Comparison of ENCODE assay signal across 19 cellular contexts in the genomic region with DNA sequence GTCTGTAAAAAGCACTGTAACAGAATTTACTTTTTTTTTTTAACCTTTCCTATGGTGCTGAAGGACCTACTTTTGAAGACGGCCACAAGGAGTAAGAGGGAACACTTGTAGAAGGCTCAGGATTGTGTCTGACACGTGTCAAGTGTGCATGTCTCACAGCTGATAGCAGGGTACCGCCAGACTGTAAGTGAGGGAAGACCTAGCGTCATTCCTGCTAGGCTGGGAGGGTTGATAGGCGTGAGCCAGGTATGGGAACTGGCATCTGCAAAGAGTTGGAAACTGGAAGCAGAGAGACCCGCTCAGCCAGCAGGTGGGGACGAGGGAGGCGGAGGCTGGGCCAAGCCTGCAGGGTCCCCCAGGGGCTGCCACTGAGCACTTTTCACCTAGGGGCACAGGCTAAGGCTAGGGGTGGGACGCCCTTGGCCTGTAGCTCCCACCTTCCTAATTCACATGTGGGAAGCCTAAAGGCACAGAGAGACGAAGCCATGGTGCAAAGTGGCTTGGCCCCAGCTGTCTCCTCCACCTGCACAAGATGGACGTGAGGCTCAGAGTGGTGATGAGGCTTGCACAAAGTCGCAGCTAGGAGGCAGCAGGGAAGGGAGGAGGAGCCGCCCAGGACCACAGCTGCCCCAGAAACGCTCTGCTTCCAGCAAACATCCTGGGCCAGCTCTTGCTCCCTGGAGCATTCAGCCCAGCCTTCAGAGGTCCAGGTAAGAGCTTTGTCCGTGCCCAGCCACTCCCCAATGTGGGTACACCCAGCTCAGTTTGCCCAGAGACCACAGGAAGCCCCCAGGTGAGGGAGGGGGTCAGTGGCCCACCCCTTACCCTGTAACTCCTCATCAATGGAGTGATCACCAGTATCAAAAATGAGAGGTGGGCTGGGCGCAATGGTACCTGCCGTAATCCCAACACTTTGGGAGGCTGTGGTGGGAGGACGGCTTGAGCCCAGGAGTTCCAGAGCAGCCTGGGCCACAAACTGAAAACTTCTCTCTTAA. TPM values are rescaled to one million over a fixed set of nuclear protein-coding genes. Genes with fewer than 3 reads are reported as not detected.
DNase-seq lines count a peak whose midpoint lies in the region; ATAC-seq, FAIRE-seq and TF ChIP-seq lines count a peak whose summit lies in the region.
"Had no signal": no experiment of that assay in that cellular context is flagged by ENCODE, and none has a peak within 500 bp of the region (broad histone marks: within the 10 kb centered on the region; RNA-seq: fewer than 3 reads in every experiment).

No MANE protein-coding gene starts in this region.

- no peaks in the 10 kb centered on the region for H3K23me2 ChIP-seq in H1 (ENCODE audit: low read depth, low read length)

- no peaks in the 10 kb centered on the region for H4K20me1 ChIP-seq in H1 (replicated peaks in 1 of 2; ENCODE audit: control insufficient read depth in 1 of 2, insufficient read depth in 2 of 2, low read length in 2 of 2)

- H3K27ac ChIP-seq in AG04450 (ENCODE audit: low read depth, low read length): no peak overlapping the region
- H3K27ac ChIP-seq in HUES48 (ENCODE audit: low read depth, low read length): peak overlapping the region; percentile 14
- 0 out of 2 replicates have a peak overlapping the region, but pooled peaks have one; percentile 8 for H3K27ac ChIP-seq in H1 (ENCODE audit: low read depth, low read length)
- H3K27ac ChIP-seq in small intestine (ENCODE audit: low read depth in 1 of 2, low read length in 1 of 2): no peak overlapping the region
- H3K27ac ChIP-seq: neutrophil had no signal

- no peak overlapping the region; a peak in 1 of 4 replicates for H3K4me2 ChIP-seq in H1 (ENCODE audit: insufficient read depth in 1 of 2, low read depth in 2 of 2, low read length in 2 of 2)

- H3K4ac ChIP-seq in H1 (replicated peaks; ENCODE audit: insufficient read length, low read depth, low read length): peak overlapping the region; percentile 4

- H2BK120ac ChIP-seq in H1 (replicated peaks; ENCODE audit: low read depth, low read length): no peak overlapping the region

- H3K4me1 ChIP-seq in HUES48 (ENCODE audit: control insufficient read depth, insufficient read depth, low read length) (peaks cover 45% of the 10 kb centered on the region), H1 (replicated peaks in 1 of 4; ENCODE audit: control insufficient read depth in 3 of 4, insufficient read depth in 4 of 4, low read length in 3 of 4) (peaks cover 12 to 50% (median 43%) of the 10 kb centered on the region in 4 experiments), small intestine (ENCODE audit: control insufficient read depth in 2 of 2, insufficient read depth in 1 of 2, low read depth in 1 of 2, low read length in 1 of 2) (no peaks in the 10 kb centered on the region)

- H3K14ac ChIP-seq in H1 (ENCODE audit: insufficient read length): no peak overlapping the region

- H3K27me3 ChIP-seq in AG04450 (ENCODE audit: control insufficient read depth, insufficient read depth, low read length): no peaks in the 10 kb centered on the region
- no peaks in the 10 kb centered on the region for H3K27me3 ChIP-seq in HUES48 (ENCODE audit: control insufficient read depth, insufficient read depth, low read length)
- no peaks in the 10 kb centered on the region for H3K27me3 ChIP-seq in H1 (replicated peaks in 1 of 4; ENCODE audit: control insufficient read depth in 3 of 4, extremely low read depth in 1 of 4, insufficient read depth in 3 of 4, low read length in 3 of 4)
- no peaks in the 10 kb centered on the region for H3K27me3 ChIP-seq in small intestine (ENCODE audit: control insufficient read depth in 2 of 2, insufficient read depth in 2 of 2, low read length in 2 of 2)
- H3K27me3 ChIP-seq: neutrophil had no signal

- H3K27ac Mint-ChIP-seq in mesothelial cell of epicardium: peak overlapping the region; percentile 64
- H3K27ac Mint-ChIP-seq: activated CD8-positive, alpha-beta memory T cell treated with anti-CD3 and anti-CD28 coated beads, Interleukin-2, amount 10 ng/mL, durations not matched to agents 7 days and 5 days; stimulated activated naive CD8-positive, alpha-beta T cell treated with anti-CD3 and anti-CD28 coated beads, Interleukin-15, Interleukin-2, amounts not matched to agents 100 ng/mL and 50 ng/mL, for 24 hours had no signal

- peak overlapping the region; percentile 79 for H4K91ac ChIP-seq in H1 (replicated peaks; ENCODE audit: insufficient read length, low read length)

- no peak overlapping the region for H4K5ac ChIP-seq in H1 (ENCODE audit: insufficient read length, low read depth, low read length)

- TF ChIP-seq EP300 in H1 (IDR thresholded peaks at IDR 0.05; ENCODE audit: borderline replicate concordance in 1 of 2, low read depth in 2 of 2, low read length in 2 of 2): no peak

- H3K36me3 Mint-ChIP-seq in mesothelial cell of epicardium: peaks cover 2% of the 10 kb centered on the region
- peaks cover 15% of the 10 kb centered on the region for H3K36me3 Mint-ChIP-seq in activated T-cell treated with anti-CD3 and anti-CD28 coated beads, Interleukin-2, amount 50 U/mL, for 4 hours (ENCODE audit: insufficient read depth)

- no peak overlapping the region for H3K9ac ChIP-seq in HUES48 (ENCODE audit: low read depth, low read length)
- no peak overlapping the region for H3K9ac ChIP-seq in H1 (replicated peaks in 1 of 4; ENCODE audit: extremely low read depth in 1 of 4, low read depth in 3 of 4, low read length in 3 of 4)

- H2BK12ac ChIP-seq in H1 (ENCODE audit: low read depth, low read length): peak overlapping the region; percentile 97; the same call in 1 of the 2 replicates

- no peak overlapping the region; the same call in 1 of the 2 replicates for H4K8ac ChIP-seq in H1 (ENCODE audit: extremely low read depth, insufficient read depth, low read length)

- H3K9me3 ChIP-seq in AG04450 (ENCODE audit: control insufficient read depth, insufficient read depth, low read length): no peaks in the 10 kb centered on the region; the same call in 1 of the 2 replicates
- H3K9me3 ChIP-seq in HUES48 (ENCODE audit: control insufficient read depth, insufficient read depth, low read length): no peaks in the 10 kb centered on the region
- H3K9me3 ChIP-seq in H1 (ENCODE audit: insufficient read depth in 2 of 2, low read depth in 1 of 2, low read length in 1 of 2): no peaks in the 10 kb centered on the region
- no peaks in the 10 kb centered on the region for H3K9me3 ChIP-seq in small intestine (ENCODE audit: control insufficient read depth, low read depth)
- H3K9me3 ChIP-seq: neutrophil had no signal

- H3K36me3 ChIP-seq in HUES48 (ENCODE audit: control insufficient read depth, insufficient read depth, low read length) (peaks cover 2% of the 10 kb centered on the region; the same call in 1 of the 2 replicates), H1 (ENCODE audit: control insufficient read depth in 2 of 4, insufficient read depth in 4 of 4, low read length in 3 of 4) (no peaks in the 10 kb centered on the region), small intestine (ENCODE audit: control insufficient read depth in 2 of 2, insufficient read depth in 2 of 2, low read length in 2 of 2) (peaks cover 0 to 18% of the 10 kb centered on the region in 2 donors)

- DNase-seq in AG04450 (ENCODE audit: low read depth, low spot score) (no peak), H1 (ENCODE audit: low read depth in 1 of 2, low spot score in 2 of 2) (no peak), mesothelial cell of epicardium (ENCODE audit: low spot score in 2 of 2, unreplicated experiment in 2 of 2) (no peak), small intestine (no peak), NCI-H1417 treated with DMSO at 0.1 percent for 48 hours (lab: John Stamatoyannopoulos, UW) (no peak)
- DNase-seq in activated T-cell treated with anti-CD3 and anti-CD28 coated beads, Interleukin-2, amount 50 U/mL, for 4 hours: no peak
- DNase-seq: activated CD8-positive, alpha-beta memory T cell treated with anti-CD3 and anti-CD28 coated beads, Interleukin-2, amount 10 ng/mL, durations not matched to agents 7 days and 5 days; activated naive CD4-positive, alpha-beta T cell; AML-193; hippocampal formation; KBM-7; NCI-H1105 treated with DMSO at 0.1 percent for 48 hours had no signal

- no peak overlapping the region for H2AFZ ChIP-seq in H1 (ENCODE audit: low read length)

- no peaks in the 10 kb centered on the region for H3K27me3 Mint-ChIP-seq in mesothelial cell of epicardium (ENCODE audit: low read depth)
- no peaks in the 10 kb centered on the region for H3K27me3 Mint-ChIP-seq in activated T-cell treated with anti-CD3 and anti-CD28 coated beads, Interleukin-2, amount 50 U/mL, for 4 hours (ENCODE audit: low read depth)
- H3K27me3 Mint-ChIP-seq: activated CD8-positive, alpha-beta memory T cell treated with anti-CD3 and anti-CD28 coated beads, Interleukin-2, amount 10 ng/mL, durations not matched to agents 7 days and 5 days; stimulated activated naive CD8-positive, alpha-beta T cell treated with anti-CD3 and anti-CD28 coated beads, Interleukin-15, Interleukin-2, amounts not matched to agents 100 ng/mL and 50 ng/mL, for 24 hours had no signal

- no peak for TF ChIP-seq POLR2A in H1 (IDR thresholded peaks at IDR 0.05; ENCODE audit: control extremely low read depth in 1 of 2, low read depth in 2 of 2, low read length in 2 of 2)

- peak; percentile 24 to 43; a peak in 3 of 4 replicates for TF ChIP-seq RAD21 in H1 (IDR thresholded peaks at IDR 0.05 in 1 of 2, conservative IDR thresholded peaks at IDR 0.05 in 1 of 2; ENCODE audit: low read depth in 2 of 2, low read length in 2 of 2)

- no peak overlapping the region for H3K23ac ChIP-seq in H1 (ENCODE audit: insufficient read length)

- H3K18ac ChIP-seq in H1 (ENCODE audit: extremely low read depth, low read length): peak overlapping the region; percentile 68

- H3K56ac ChIP-seq in H1 (replicated peaks; ENCODE audit: insufficient read length, low read depth, low read length): peak overlapping the region; percentile 42

- peak overlapping the region; percentile 96; the same call in 1 of the 2 replicates for H2BK20ac ChIP-seq in H1 (ENCODE audit: low read length)

- peak overlapping the region; percentile 96 for H2AK5ac ChIP-seq in H1 (ENCODE audit: low read depth, low read length)

- no peaks in the 10 kb centered on the region for H3K79me1 ChIP-seq in H1 (ENCODE audit: low read depth, low read length)

- CTCF ChIA-PET in AG04450 (lab: Charles Lee) (interaction anchor here (1.4 to 7.8 kb wide), 2 partner anchors 13 to 31 kb away, joined by 3 to 120 read pairs; no protein-coding TSS in a partner anchor), H1 (lab: Charles Lee; ENCODE audit: partially characterized antibody) (interaction anchor here (0.6 to 24.8 kb wide), 22 partner anchors 9 to 1470 kb away, joined by 3 to 659 read pairs (median 4); partner anchors contain the start of gene PAM16)

- H3K4me3 ChIP-seq in AG04450 (ENCODE audit: low read depth, low read length) (no peak overlapping the region), HUES48 (ENCODE audit: low read depth, low read length) (no peak overlapping the region), H1 (ENCODE audit: extremely low read depth in 1 of 4, insufficient read depth in 2 of 4, low read depth in 3 of 4, low read length in 4 of 4) (no peak overlapping the region), small intestine (ENCODE audit: low read depth in 1 of 2, low read length in 2 of 2) (no peak overlapping the region)
- H3K4me3 ChIP-seq: lung had no signal

- no peak for ATAC-seq in GM18519 (IDR thresholded peaks at IDR 0.05; ENCODE audit: low FRiP score, unreplicated experiment)
- ATAC-seq in activated T-cell treated with anti-CD3 and anti-CD28 coated beads, Interleukin-2, amount 50 U/mL, for 4 hours: no peak
- ATAC-seq: activated CD8-positive, alpha-beta memory T cell treated with anti-CD3 and anti-CD28 coated beads, Interleukin-2, amount 10 ng/mL, durations not matched to agents 7 days and 5 days; SK-N-SH treated with all-trans-retinoic acid at 6 μM for 48 hours had no signal

- WGBS in H1 (ENCODE audit: extremely low coverage in 1 of 2, insufficient coverage in 1 of 2, insufficient read length in 1 of 2, insufficient replicate concordance in 2 of 2, low coverage in 1 of 2, low lambda C conversion rate in 2 of 2, missing lambda C conversion rate in 1 of 2), 2 experiments: 75% methylated on average over 18 of the region's 18 CpGs; no CpG with 5 or more reads in 1 of the 2 experiments
- WGBS in small intestine, 3 donors: 88 to 92% (median 89%) methylated on average over 17 to 18 of the region's 18 CpGs

- H3K9me3 Mint-ChIP-seq in mesothelial cell of epicardium: no peaks in the 10 kb centered on the region
- H3K9me3 Mint-ChIP-seq in activated T-cell treated with anti-CD3 and anti-CD28 coated beads, Interleukin-2, amount 50 U/mL, for 4 hours: no peaks in the 10 kb centered on the region
- H3K9me3 Mint-ChIP-seq: stimulated activated naive CD8-positive, alpha-beta T cell treated with anti-CD3 and anti-CD28 coated beads, Interleukin-15, Interleukin-2, amounts not matched to agents 100 ng/mL and 50 ng/mL, for 24 hours had no signal

- peaks cover 56% of the 10 kb centered on the region for H3K4me1 Mint-ChIP-seq in mesothelial cell of epicardium
- H3K4me1 Mint-ChIP-seq in activated T-cell treated with anti-CD3 and anti-CD28 coated beads, Interleukin-2, amount 50 U/mL, for 4 hours (ENCODE audit: low read depth): peaks cover 1% of the 10 kb centered on the region

- POLR2A ChIA-PET in AG04450 (lab: Yijun Ruan, JAX) (interaction anchor here (1.4 to 1.6 kb wide), 2 partner anchors 15 to 41 kb away, joined by 3 to 4 read pairs; no protein-coding TSS in a partner anchor), H1 (lab: Charles Lee; ENCODE audit: partially characterized antibody) (interaction anchor here (0.8 to 11.9 kb wide), 9 partner anchors 12 to 119 kb away, joined by 3 to 223 read pairs (median 5); partner anchors contain the start of genes PAM16 and TFAP4)

- TF ChIP-seq CTCF in AG04450 (IDR thresholded peaks at IDR 0.05; ENCODE audit: low read depth, low read length): peak; percentile 22
- TF ChIP-seq CTCF in H1 (IDR thresholded peaks at IDR 0.05; ENCODE audit: control extremely low read depth in 1 of 3, insufficient read depth in 1 of 3, low read depth in 1 of 3, low read length in 3 of 3): peak in 2 of 3 experiments; percentile 38 to 76; a peak in 2 of 4 replicates
- no peak for TF ChIP-seq CTCF in mesothelial cell of epicardium (IDR thresholded peaks at IDR 0.05; ENCODE audit: unreplicated experiment)

- H2BK5ac ChIP-seq in H1 (ENCODE audit: low read depth, low read length): peak overlapping the region; percentile 89

- no peak overlapping the region for H3K4me3 Mint-ChIP-seq in mesothelial cell of epicardium
- H3K4me3 Mint-ChIP-seq in activated T-cell treated with anti-CD3 and anti-CD28 coated beads, Interleukin-2, amount 50 U/mL, for 4 hours: no peak overlapping the region
- H3K4me3 Mint-ChIP-seq: activated CD8-positive, alpha-beta memory T cell treated with anti-CD3 and anti-CD28 coated beads, Interleukin-2, amount 10 ng/mL, durations not matched to agents 7 days and 5 days; stimulated activated naive CD8-positive, alpha-beta T cell treated with anti-CD3 and anti-CD28 coated beads, Interleukin-15, Interleukin-2, amounts not matched to agents 100 ng/mL and 50 ng/mL, for 24 hours had no signal

- H2BK15ac ChIP-seq in H1 (ENCODE audit: low read length): peak overlapping the region; percentile 96

- no peak for FAIRE-seq in H1 (lab: Jason Lieb, UNC)
- FAIRE-seq in small intestine (lab: Jason Lieb, UNC): no peak
- FAIRE-seq: H54 had no signal

- H3K79me2 ChIP-seq in H1 (ENCODE audit: control insufficient read depth in 1 of 2, insufficient read depth in 2 of 2, low read length in 2 of 2): no peaks in the 10 kb centered on the region

RNA-seq across cellular contexts. Expression of gene VASN, which starts 18.9 kb away (rescaled TPM):
- polyA plus RNA-seq in AG04450 (2011; rRNA removed) (19.1 and 27.8 TPM in 2 replicates), H1 (2011; rRNA removed) (11.3 and 25.2 TPM in 2 replicates), small intestine (10 to 100 TPM in 1 of 3 donors, under 1 TPM in 2; 0.45 to 11.4 (median 0.81) TPM)
- polyA minus RNA-seq in AG04450 (2011; rRNA and poly(A)+ RNA removed): 11.2 and 13.0 TPM in 2 replicates
- total RNA-seq in H1 (2021; fragmentation: NEBNext Ultra II Directional; extraction: Animal tissue kit (Norgen Biotek cat#: 25700)): 9.6 and 10.1 TPM in 2 replicates
- polyA plus RNA-seq in H1 (2011; cell fraction: cytosol; rRNA removed): 7.2 TPM
- 15.2 TPM for polyA plus RNA-seq in H1 (2011; cell fraction: nucleus; rRNA removed)
- 3.4 to 8.6 TPM (median 7.8 TPM) in 4 replicates for polyA plus RNA-seq in H1 (2012, experiment 1 of 2)
- 6.1 TPM for polyA plus RNA-seq in H1 (2012, experiment 2 of 2)
- 16.7 TPM for polyA plus RNA-seq in H1 (2013, experiment 1 of 2)
- 14.5 TPM for polyA plus RNA-seq in H1 (2013, experiment 2 of 2)
- 3.4 and 4.5 TPM in 2 replicates for polyA minus RNA-seq in H1 (2011; rRNA and poly(A)+ RNA removed)
- 11.4 TPM for polyA minus RNA-seq in H1 (2011; cell fraction: cytosol; rRNA and poly(A)+ RNA removed)
- polyA minus RNA-seq in H1 (2011; cell fraction: nucleus; rRNA and poly(A)+ RNA removed): 22.5 TPM
- total RNA-seq in mesothelial cell of epicardium: 36.7 to 37.6 TPM (median 37.5 TPM) in 3 replicates
- total RNA-seq in activated T-cell treated with anti-CD3 and anti-CD28 coated beads, Interleukin-2, amount 50 U/mL, for 4 hours: under 1 TPM; 0.30 to 0.46 (median 0.34) TPM
- total RNA-seq: activated CD8-positive, alpha-beta memory T cell treated with anti-CD3 and anti-CD28 coated beads, Interleukin-2, amount 10 ng/mL, durations not matched to agents 7 days and 5 days had no signal

RNA-seq across cellular contexts. Expression of gene CORO7, which starts 25.8 kb away (rescaled TPM):
- polyA plus RNA-seq in AG04450 (2011; rRNA removed) (7.0 TPM in 2 replicates), H1 (2011; rRNA removed) (25.2 and 45.7 TPM in 2 replicates), small intestine (10 to 100 TPM; 27.3 to 49.2 (median 35.1) TPM)
- polyA minus RNA-seq in AG04450 (2011; rRNA and poly(A)+ RNA removed): 14.9 and 17.5 TPM in 2 replicates
- total RNA-seq in H1 (2021; fragmentation: NEBNext Ultra II Directional; extraction: Animal tissue kit (Norgen Biotek cat#: 25700)): 25.8 and 29.8 TPM in 2 replicates
- 17.6 TPM for polyA plus RNA-seq in H1 (2011; cell fraction: cytosol; rRNA removed)
- 150 TPM for polyA plus RNA-seq in H1 (2011; cell fraction: nucleus; rRNA removed)
- 11.3 to 25.2 TPM (median 22.8 TPM) in 4 replicates for polyA plus RNA-seq in H1 (2012, experiment 1 of 2)
- polyA plus RNA-seq in H1 (2012, experiment 2 of 2): 17.0 TPM
- 17.4 TPM for polyA plus RNA-seq in H1 (2013, experiment 1 of 2)
- polyA plus RNA-seq in H1 (2013, experiment 2 of 2): 20.0 TPM
- polyA minus RNA-seq in H1 (2011; rRNA and poly(A)+ RNA removed): 11.4 and 17.1 TPM in 2 replicates
- 25.4 TPM for polyA minus RNA-seq in H1 (2011; cell fraction: cytosol; rRNA and poly(A)+ RNA removed)
- polyA minus RNA-seq in H1 (2011; cell fraction: nucleus; rRNA and poly(A)+ RNA removed): 43.3 TPM
- 32.9 to 35.1 TPM (median 34.1 TPM) in 3 replicates for total RNA-seq in mesothelial cell of epicardium
- 10 to 100 TPM; 75.8 to 79.9 (median 76.4) TPM for total RNA-seq in activated T-cell treated with anti-CD3 and anti-CD28 coated beads, Interleukin-2, amount 50 U/mL, for 4 hours

RNA-seq across cellular contexts. Expression of gene DNAJA3, which starts 35.1 kb away (rescaled TPM):
- polyA plus RNA-seq in AG04450 (2011; rRNA removed) (32.1 and 32.8 TPM in 2 replicates), H1 (2011; rRNA removed) (37.3 and 50.5 TPM in 2 replicates), small intestine (10 to 100 TPM; 26.7 to 71.4 (median 31.1) TPM)
- 30.9 and 31.1 TPM in 2 replicates for polyA minus RNA-seq in AG04450 (2011; rRNA and poly(A)+ RNA removed)
- 58.0 and 59.1 TPM in 2 replicates for total RNA-seq in H1 (2021; fragmentation: NEBNext Ultra II Directional; extraction: Animal tissue kit (Norgen Biotek cat#: 25700))
- polyA plus RNA-seq in H1 (2011; cell fraction: cytosol; rRNA removed): 61.8 TPM
- 77.6 TPM for polyA plus RNA-seq in H1 (2011; cell fraction: nucleus; rRNA removed)
- 45.8 to 52.6 TPM (median 51.0 TPM) in 4 replicates for polyA plus RNA-seq in H1 (2012, experiment 1 of 2)
- 44.6 TPM for polyA plus RNA-seq in H1 (2012, experiment 2 of 2)
- 54.7 TPM for polyA plus RNA-seq in H1 (2013, experiment 1 of 2)
- 50.1 TPM for polyA plus RNA-seq in H1 (2013, experiment 2 of 2)
- 27.9 and 41.1 TPM in 2 replicates for polyA minus RNA-seq in H1 (2011; rRNA and poly(A)+ RNA removed)
- polyA minus RNA-seq in H1 (2011; cell fraction: cytosol; rRNA and poly(A)+ RNA removed): 23.5 TPM
- polyA minus RNA-seq in H1 (2011; cell fraction: nucleus; rRNA and poly(A)+ RNA removed): 39.4 TPM
- total RNA-seq in mesothelial cell of epicardium: 34.7 to 37.7 TPM (median 35.3 TPM) in 3 replicates
- total RNA-seq in activated T-cell treated with anti-CD3 and anti-CD28 coated beads, Interleukin-2, amount 50 U/mL, for 4 hours: 100 to 1,000 TPM; 108 to 124 (median 123) TPM

RNA-seq across cellular contexts. Expression of gene PAM16, which starts 39.4 kb away (rescaled TPM):
- polyA plus RNA-seq in AG04450 (2011; rRNA removed) (18.4 and 23.8 TPM in 2 replicates), H1 (2011; rRNA removed) (198 and 228 TPM in 2 replicates), small intestine (10 to 100 TPM; 63.0 to 98.4 (median 76.0) TPM)
- 5.6 and 8.6 TPM in 2 replicates for polyA minus RNA-seq in AG04450 (2011; rRNA and poly(A)+ RNA removed)
- total RNA-seq in H1 (2021; fragmentation: NEBNext Ultra II Directional; extraction: Animal tissue kit (Norgen Biotek cat#: 25700)): 78.3 and 84.4 TPM in 2 replicates
- 154 TPM for polyA plus RNA-seq in H1 (2011; cell fraction: cytosol; rRNA removed)
- 131 TPM for polyA plus RNA-seq in H1 (2011; cell fraction: nucleus; rRNA removed)
- 57.3 to 96.0 TPM (median 90.9 TPM) in 4 replicates for polyA plus RNA-seq in H1 (2012, experiment 1 of 2)
- 222 TPM for polyA plus RNA-seq in H1 (2012, experiment 2 of 2)
- polyA plus RNA-seq in H1 (2013, experiment 1 of 2): 161 TPM
- polyA plus RNA-seq in H1 (2013, experiment 2 of 2): 151 TPM
- polyA minus RNA-seq in H1 (2011; rRNA and poly(A)+ RNA removed): 12.3 and 15.6 TPM in 2 replicates
- polyA minus RNA-seq in H1 (2011; cell fraction: cytosol; rRNA and poly(A)+ RNA removed): 31.5 TPM
- 32.7 TPM for polyA minus RNA-seq in H1 (2011; cell fraction: nucleus; rRNA and poly(A)+ RNA removed)
- 31.8 to 35.6 TPM (median 33.6 TPM) in 3 replicates for total RNA-seq in mesothelial cell of epicardium
- total RNA-seq in activated T-cell treated with anti-CD3 and anti-CD28 coated beads, Interleukin-2, amount 50 U/mL, for 4 hours: 100 to 1,000 TPM; 112 to 131 (median 125) TPM

Comparison
In these comparisons a context has a peak if more than half of its experiments do, and no peak if none do; other contexts are left out.
1. H3K27ac ChIP-seq: peak in HUES48 (single experiment) and H1 (single experiment); none in AG04450 (single experiment) and small intestine (0 of 2).